ENCODE assay signal across 25 cellular contexts in genomic region chr7:83414947-83415346, GRCh38.
"Had no signal": no experiment of that assay in that cellular context is flagged by ENCODE, and none has a peak within 500 bp of the region (broad histone marks: within the 10 kb centered on the region; RNA-seq: fewer than 3 reads in every experiment).

No MANE protein-coding gene starts in this region.

- DNase-seq: islet precursor cell; left ventricle myocardium inferior; midbrain; mucosa of descending colon; naive thymus-derived CD4-positive, alpha-beta T cell; ovary; retina; right cardiac atrium; stimulated activated CD4-positive, alpha-beta T cell treated with anti-CD3 and anti-CD28 coated beads, Interleukin-12 subunit alpha, Interleukin-12 subunit beta, amount 100 ng/mL, for 4 hours; stimulated activated CD4-positive, alpha-beta T cell treated with anti-CD3 and anti-CD28 coated beads, Interleukin-15, amount 100 ng/mL, for 24 hours; stimulated activated CD4-positive, alpha-beta T cell treated with anti-CD3 and anti-CD28 coated beads, Interleukin-2, amount 100 ng/mL, for 24 hours; stimulated activated CD4-positive, alpha-beta T cell treated with anti-CD3 and anti-CD28 coated beads, Interleukin-4, amount 100 ng/mL, for 1 hour; stimulated activated naive B cell treated with anti-CD40 and anti-IgM and Interleukin-4, amounts not matched to agents 10 μg/mL and 1 μg/mL and 100 μg/mL, for 72 hours; stimulated activated naive CD8-positive, alpha-beta T cell treated with anti-CD3 and anti-CD28 coated beads, Interleukin-15, Interleukin-2, amounts not matched to agents 100 U/mL and 50 U/mL, for 24 hours; stomach; testis; thyroid gland; transverse colon; upper lobe of left lung had no signal

- H3K27me3 Mint-ChIP-seq: naive thymus-derived CD4-positive, alpha-beta T cell; natural killer cell treated with Interleukin-12 subunit alpha and Interleukin-12 subunit beta and Interleukin-15 and Interleukin-18, amount 100 ng/mL, for 72 hours; progenitor cell of endocrine pancreas; stimulated activated naive B cell treated with anti-CD40 and anti-IgM and Interleukin-4, amounts not matched to agents 10 μg/mL and 1 μg/mL and 100 μg/mL, for 72 hours had no signal

- H3K4me3 Mint-ChIP-seq: naive thymus-derived CD4-positive, alpha-beta T cell; natural killer cell treated with Interleukin-12 subunit alpha and Interleukin-12 subunit beta and Interleukin-15 and Interleukin-18, amount 100 ng/mL, for 72 hours; stimulated activated naive B cell treated with anti-CD40 and anti-IgM and Interleukin-4, amounts not matched to agents 10 μg/mL and 1 μg/mL and 100 μg/mL, for 72 hours had no signal

- H3K4me1 Mint-ChIP-seq: naive thymus-derived CD4-positive, alpha-beta T cell; stimulated activated naive B cell treated with anti-CD40 and anti-IgM and Interleukin-4, amounts not matched to agents 10 μg/mL and 1 μg/mL and 100 μg/mL, for 72 hours had no signal

- H3K27me3 ChIP-seq: ovary, stomach, testis, thyroid gland, transverse colon, upper lobe of left lung, vagina had no signal

- H3K27ac ChIP-seq: left ventricle myocardium inferior, ovary, skin epidermis, stomach, testis, thyroid gland, transverse colon, upper lobe of left lung, vagina had no signal

- H3K9me3 Mint-ChIP-seq: stimulated activated naive B cell treated with anti-CD40 and anti-IgM and Interleukin-4, amounts not matched to agents 10 μg/mL and 1 μg/mL and 100 μg/mL, for 72 hours had no signal

- H3K9me3 ChIP-seq: left ventricle myocardium inferior, mucosa of descending colon, ovary, testis, thyroid gland, transverse colon, upper lobe of left lung, vagina had no signal

- H3K36me3 ChIP-seq: left ventricle myocardium inferior, ovary, stomach, thyroid gland, transverse colon, upper lobe of left lung, vagina had no signal

- H3K4me3 ChIP-seq: left ventricle myocardium inferior, lung, mucosa of descending colon, ovary, skin epidermis, stomach, testis, thyroid gland, transverse colon, upper lobe of left lung, vagina had no signal

- H3K36me3 Mint-ChIP-seq: naive thymus-derived CD4-positive, alpha-beta T cell; natural killer cell treated with Interleukin-12 subunit alpha and Interleukin-12 subunit beta and Interleukin-15 and Interleukin-18, amount 100 ng/mL, for 72 hours; stimulated activated naive B cell treated with anti-CD40 and anti-IgM and Interleukin-4, amounts not matched to agents 10 μg/mL and 1 μg/mL and 100 μg/mL, for 72 hours had no signal

- H3K4me1 ChIP-seq: left ventricle myocardium inferior, testis, thyroid gland, transverse colon, upper lobe of left lung, vagina had no signal

- H3K27ac Mint-ChIP-seq: naive thymus-derived CD4-positive, alpha-beta T cell; natural killer cell treated with Interleukin-12 subunit alpha and Interleukin-12 subunit beta and Interleukin-15 and Interleukin-18, amount 100 ng/mL, for 72 hours; progenitor cell of endocrine pancreas; stimulated activated naive B cell treated with anti-CD40 and anti-IgM and Interleukin-4, amounts not matched to agents 10 μg/mL and 1 μg/mL and 100 μg/mL, for 72 hours had no signal

- ATAC-seq: mucosa of descending colon; naive thymus-derived CD4-positive, alpha-beta T cell; natural killer cell treated with Interleukin-12 subunit alpha and Interleukin-12 subunit beta and Interleukin-15 and Interleukin-18, amount 100 ng/mL, for 72 hours; right cardiac atrium; sciatic nerve; stimulated activated naive B cell treated with anti-CD40 and anti-IgM and Interleukin-4, amounts not matched to agents 10 μg/mL and 1 μg/mL and 100 μg/mL, for 72 hours; stimulated activated naive CD8-positive, alpha-beta T cell treated with anti-CD3 and anti-CD28 coated beads, Interleukin-15, Interleukin-2, amounts not matched to agents 100 U/mL and 50 U/mL, for 24 hours had no signal
